ENCODE assay signal across 18 cellular contexts in the genomic region with DNA sequence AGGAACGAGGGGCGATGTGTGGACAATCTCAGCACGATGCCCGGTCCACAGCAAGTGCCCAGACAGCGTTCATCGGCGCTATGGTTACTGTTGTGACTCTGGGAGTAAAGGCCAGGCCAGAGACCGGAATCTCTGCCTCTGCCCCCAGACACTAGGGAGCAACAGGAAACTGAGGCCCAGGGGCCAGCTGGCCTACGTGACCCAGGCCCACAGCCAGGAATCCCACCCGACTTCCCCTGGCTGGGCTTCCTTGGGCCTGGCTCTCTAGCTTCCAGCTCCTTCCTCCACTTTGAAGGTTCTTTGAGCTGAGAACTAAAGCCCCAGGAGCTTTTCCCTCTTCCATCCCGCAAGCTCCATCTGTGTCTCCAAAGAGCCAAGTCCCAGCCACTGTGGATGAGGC. TPM values are rescaled to one million over a fixed set of nuclear protein-coding genes. Genes with fewer than 3 reads are reported as not detected.
A peak's percentile ranks its signal among the peaks of the same experiment; 100 is the strongest.
DNase-seq lines count a peak whose midpoint lies in the region; ATAC-seq, FAIRE-seq and TF ChIP-seq lines count a peak whose summit lies in the region.
"Had no signal": no experiment of that assay in that cellular context is flagged by ENCODE, and none has a peak within 500 bp of the region (broad histone marks: within the 10 kb centered on the region; RNA-seq: fewer than 3 reads in every experiment).

No MANE protein-coding gene starts in this region.

- ATAC-seq in right lobe of liver (no peak), HepG2 (no peak), GM21381 (IDR thresholded peaks at IDR 0.05; ENCODE audit: unreplicated experiment) (no peak)
- no peak for ATAC-seq in CD8-positive, alpha-beta T cell

- no peak for TF ChIP-seq POLR2A in right lobe of liver (IDR thresholded peaks at IDR 0.05)
- TF ChIP-seq POLR2A in HepG2 (IDR thresholded peaks at IDR 0.05; ENCODE audit: insufficient read depth in 1 of 2, low read depth in 2 of 2, low read length in 2 of 2), result no peak

- WGBS in right lobe of liver (ENCODE audit: insufficient coverage, low coverage, low lambda C conversion rate, missing lambda C conversion rate), result 58% methylated on average over 3 of the region's 11 CpGs
- 96% methylated on average over 10 of the region's 11 CpGs for WGBS in HepG2 (ENCODE audit: low lambda C conversion rate)

- no peaks in the 10 kb centered on the region for H4K20me1 ChIP-seq in HepG2 (ENCODE audit: insufficient read depth, low read length)

- no peak overlapping the region for H3K4me2 ChIP-seq in HepG2 (ENCODE audit: low read depth, low read length)

- intact Hi-C loops in right lobe of liver (cut with DNase I), result no loop called here
- intact Hi-C loops in HepG2 (cut with micrococcal nuclease; ENCODE audit: unreplicated experiment), result no loop called here
- intact Hi-C loops in activated T-helper 1 cell treated with anti-CD3 and anti-CD28 coated beads, Interleukin-12 subunit alpha, Interleukin-12 subunit beta, Interleukin-2, Interleukin-4 antibody, amounts not matched to agents 30 ng/mL and 10 ng/mL and 1 ng/mL, durations not matched to agents 14 hours and 24 hours and 36 hours (cut with micrococcal nuclease), result loop anchor here (10.0 kb wide), 1 partner anchor 1709 kb away; a partner anchor contains a TSS
- intact Hi-C loops in CD8-positive, alpha-beta T cell (cut with DNase I, micrococcal nuclease), result loop anchor here (10.0 kb wide), 4 partner anchors 399 to 959 kb away; a partner anchor contains a TSS

- H3K4me3 Mint-ChIP-seq in activated T-helper 1 cell treated with anti-CD3 and anti-CD28 coated beads, Interleukin-12 subunit alpha, Interleukin-12 subunit beta, Interleukin-2, Interleukin-4 antibody, amounts not matched to agents 30 ng/mL and 10 ng/mL and 1 ng/mL, durations not matched to agents 14 hours and 24 hours and 36 hours, result no peak overlapping the region
- H3K4me3 Mint-ChIP-seq in neural crest cell, result peak overlapping the region; percentile 75
- H3K4me3 Mint-ChIP-seq in CD8-positive, alpha-beta T cell, result no peak overlapping the region

- no peak overlapping the region for H2AFZ ChIP-seq in HepG2 (ENCODE audit: low read length)
- H2AFZ ChIP-seq: GM23248 had no signal

- H3K27ac ChIP-seq in right lobe of liver (no peak overlapping the region), HepG2 (ENCODE audit: extremely low read length, insufficient read depth, low read length) (no peak overlapping the region)
- H3K27ac ChIP-seq in CD8-positive, alpha-beta T cell (ENCODE audit: low read depth, low read length), result no peak overlapping the region
- H3K27ac ChIP-seq: GM23248, HL-60, SJCRH30 had no signal

- peak overlapping the region; percentile 43 for H3K27ac Mint-ChIP-seq in activated T-helper 1 cell treated with anti-CD3 and anti-CD28 coated beads, Interleukin-12 subunit alpha, Interleukin-12 subunit beta, Interleukin-2, Interleukin-4 antibody, amounts not matched to agents 30 ng/mL and 10 ng/mL and 1 ng/mL, durations not matched to agents 14 hours and 24 hours and 36 hours
- H3K27ac Mint-ChIP-seq in neural crest cell (ENCODE audit: unreplicated experiment), result no peak overlapping the region
- H3K27ac Mint-ChIP-seq in CD8-positive, alpha-beta T cell, result no peak overlapping the region
- H3K27ac Mint-ChIP-seq: CD4-positive, alpha-beta T cell had no signal

- CTCF ChIA-PET in HepG2 (lab: Yijun Ruan, JAX; ENCODE audit: low intra/inter-chr PET ratio, low total read pairs), result no interaction called here
- CTCF ChIA-PET in CD8-positive, alpha-beta T cell (lab: Charles Lee), result interaction anchor here (1.5 kb wide), 1 partner anchor 45 kb away, joined by 6 read pairs; no protein-coding TSS in a partner anchor

- no peak for TF ChIP-seq EP300 in HepG2 (IDR thresholded peaks at IDR 0.05; ENCODE audit: low read depth in 2 of 2, low read length in 2 of 2)
- TF ChIP-seq EP300 in HepG2 (CRISPR knock-in tag; IDR thresholded peaks at IDR 0.05; ENCODE audit: borderline replicate concordance), result no peak

- H3K27me3 Mint-ChIP-seq in activated T-helper 1 cell treated with anti-CD3 and anti-CD28 coated beads, Interleukin-12 subunit alpha, Interleukin-12 subunit beta, Interleukin-2, Interleukin-4 antibody, amounts not matched to agents 30 ng/mL and 10 ng/mL and 1 ng/mL, durations not matched to agents 14 hours and 24 hours and 36 hours (ENCODE audit: insufficient read depth), result no peaks in the 10 kb centered on the region
- no peaks in the 10 kb centered on the region for H3K27me3 Mint-ChIP-seq in neural crest cell (ENCODE audit: low read depth)
- H3K27me3 Mint-ChIP-seq in CD8-positive, alpha-beta T cell (ENCODE audit: low read depth), result no peaks in the 10 kb centered on the region
- H3K27me3 Mint-ChIP-seq: CD4-positive, alpha-beta T cell had no signal

- H3K79me2 ChIP-seq in HepG2 (ENCODE audit: insufficient read depth, low read length), result peaks cover 21% of the 10 kb centered on the region

- H3K4me1 Mint-ChIP-seq in activated T-helper 1 cell treated with anti-CD3 and anti-CD28 coated beads, Interleukin-12 subunit alpha, Interleukin-12 subunit beta, Interleukin-2, Interleukin-4 antibody, amounts not matched to agents 30 ng/mL and 10 ng/mL and 1 ng/mL, durations not matched to agents 14 hours and 24 hours and 36 hours (ENCODE audit: low read depth), result peaks cover 46% of the 10 kb centered on the region
- H3K4me1 Mint-ChIP-seq in neural crest cell, result peaks cover 43% of the 10 kb centered on the region
- peaks cover 10% of the 10 kb centered on the region for H3K4me1 Mint-ChIP-seq in CD8-positive, alpha-beta T cell (ENCODE audit: low read depth)

- no peaks in the 10 kb centered on the region for H3K9me3 ChIP-seq in right lobe of liver
- no peaks in the 10 kb centered on the region for H3K9me3 ChIP-seq in HepG2 (ENCODE audit: low read length)
- no peaks in the 10 kb centered on the region for H3K9me3 ChIP-seq in CD8-positive, alpha-beta T cell (ENCODE audit: low read length)
- H3K9me3 ChIP-seq: SJCRH30 had no signal

- H3K36me3 Mint-ChIP-seq in activated T-helper 1 cell treated with anti-CD3 and anti-CD28 coated beads, Interleukin-12 subunit alpha, Interleukin-12 subunit beta, Interleukin-2, Interleukin-4 antibody, amounts not matched to agents 30 ng/mL and 10 ng/mL and 1 ng/mL, durations not matched to agents 14 hours and 24 hours and 36 hours (ENCODE audit: low read depth), result peaks cover 37% of the 10 kb centered on the region
- peaks cover 4% of the 10 kb centered on the region for H3K36me3 Mint-ChIP-seq in neural crest cell (ENCODE audit: low read depth)
- peaks cover 12% of the 10 kb centered on the region for H3K36me3 Mint-ChIP-seq in CD8-positive, alpha-beta T cell

- FAIRE-seq in HepG2 (lab: Jason Lieb, UNC), result no peak

- H3K4me3 ChIP-seq in right lobe of liver, result no peak overlapping the region
- H3K4me3 ChIP-seq in HepG2 (replicated peaks in 1 of 3; ENCODE audit: insufficient read depth in 1 of 3, low read depth in 2 of 3, low read length in 3 of 3), result no peak overlapping the region
- H3K4me3 ChIP-seq in CD8-positive, alpha-beta T cell (ENCODE audit: low read depth, low read length), result no peak overlapping the region
- H3K4me3 ChIP-seq: GM23248, SJCRH30 had no signal

- TF ChIP-seq CTCF in right lobe of liver (IDR thresholded peaks at IDR 0.05), result no peak
- TF ChIP-seq CTCF in HepG2 (CRISPR knock-in tag; IDR thresholded peaks at IDR 0.05), result no peak
- no peak for TF ChIP-seq CTCF in neural crest cell (conservative IDR thresholded peaks at IDR 0.05)
- TF ChIP-seq CTCF in CD8-positive, alpha-beta T cell (IDR thresholded peaks at IDR 0.05), result no peak

- H3K9ac ChIP-seq in HepG2 (ENCODE audit: insufficient read depth, low read depth, low read length), result no peak overlapping the region
- H3K9ac ChIP-seq: GM23248 had no signal

- H3K27me3 ChIP-seq in right lobe of liver (peaks cover 0 to 8% of the 10 kb centered on the region in 2 donors), HepG2 (ENCODE audit: control insufficient read depth in 1 of 2, insufficient read depth in 2 of 2, low read length in 2 of 2) (no peaks in the 10 kb centered on the region)
- no peaks in the 10 kb centered on the region for H3K27me3 ChIP-seq in CD8-positive, alpha-beta T cell (ENCODE audit: insufficient read depth, low read length)
- H3K27me3 ChIP-seq: SJCRH30 had no signal

- TF ChIP-seq RAD21 in HepG2 (CRISPR knock-in tag; IDR thresholded peaks at IDR 0.05), result no peak

- H3K9me3 Mint-ChIP-seq in activated T-helper 1 cell treated with anti-CD3 and anti-CD28 coated beads, Interleukin-12 subunit alpha, Interleukin-12 subunit beta, Interleukin-2, Interleukin-4 antibody, amounts not matched to agents 30 ng/mL and 10 ng/mL and 1 ng/mL, durations not matched to agents 14 hours and 24 hours and 36 hours, result no peaks in the 10 kb centered on the region
- H3K9me3 Mint-ChIP-seq in neural crest cell, result no peaks in the 10 kb centered on the region
- no peaks in the 10 kb centered on the region for H3K9me3 Mint-ChIP-seq in CD8-positive, alpha-beta T cell
- H3K9me3 Mint-ChIP-seq: CD4-positive, alpha-beta T cell had no signal

- H3K36me3 ChIP-seq in right lobe of liver (no peaks in the 10 kb centered on the region), HepG2 (replicated peaks in 1 of 2; ENCODE audit: control insufficient read depth in 1 of 2, insufficient read depth in 2 of 2, low read length in 2 of 2) (peaks cover 7 to 40% of the 10 kb centered on the region in 2 experiments)
- H3K36me3 ChIP-seq in CD8-positive, alpha-beta T cell (ENCODE audit: insufficient read depth, low read length), result no peaks in the 10 kb centered on the region
- H3K36me3 ChIP-seq: SJCRH30 had no signal

- in situ Hi-C loops in HepG2 (cut with HindIII; ENCODE audit: extremely low pct_ligation_motif_present, low pct_unique_long_range_greater_than_20kb), result no loop called here

- peak in 2 of 3 donors; percentile 5 to 12 for DNase-seq in right lobe of liver
- no peak for DNase-seq in HepG2 (ENCODE audit: low spot score)
- no peak for DNase-seq in activated T-helper 1 cell treated with anti-CD3 and anti-CD28 coated beads, Interleukin-12 subunit alpha, Interleukin-12 subunit beta, Interleukin-2, Interleukin-4 antibody, amounts not matched to agents 30 ng/mL and 10 ng/mL and 1 ng/mL, durations not matched to agents 14 hours and 24 hours and 36 hours (ENCODE audit: low spot score)
- DNase-seq in neural crest cell (ENCODE audit: low read depth, low spot score), result no peak
- no peak for DNase-seq in activated CD4-positive, CD25-positive, alpha-beta regulatory T cell treated with anti-CD3 and anti-CD28 coated beads, Interleukin-2, amount 50 U/mL, for 72 hours
- no peak for DNase-seq in CD8-positive, alpha-beta T cell
- DNase-seq: AML-193; Calu3; CD4-positive, alpha-beta T cell; GM23248; HCEC 1CT; NCI-H1417 treated with DMSO at 0.1 percent for 48 hours; NCI-H1930; NCI-H69; OCI-M1; SJCRH30 had no signal

- POLR2A ChIA-PET in HepG2 (lab: Yijun Ruan, JAX), result no interaction called here
- POLR2A ChIA-PET in CD8-positive, alpha-beta T cell (lab: Charles Lee), result no interaction called here

- no TSS peak for BruUV-seq in HepG2 (replicated peaks; lab: Mats Ljungman, UMichigan)

- H3K4me1 ChIP-seq in right lobe of liver, result peaks cover 0 to 19% (median 6%) of the 10 kb centered on the region in 4 donors
- H3K4me1 ChIP-seq in HepG2 (ENCODE audit: insufficient read depth, low read length), result peaks cover 17% of the 10 kb centered on the region
- peaks cover 6% of the 10 kb centered on the region for H3K4me1 ChIP-seq in CD8-positive, alpha-beta T cell (ENCODE audit: insufficient read depth, low read length)
- H3K4me1 ChIP-seq: SJCRH30 had no signal

RNA-seq across cellular contexts. Expression of a gene that starts 4.6 kb away (rescaled TPM):
- total RNA-seq in right lobe of liver, result 1 to 10 TPM in 2 of 6 experiments, under 1 TPM in 4; 0.21 to 1.2 (median 0.56) TPM
- total RNA-seq in HepG2 (2016; rRNA removed; fragmentation: Illumina TruSeq; extraction: Trizol), result 7.7 and 17.4 TPM in 2 replicates
- 2.2 and 4.4 TPM in 2 replicates for total RNA-seq in HepG2 (2016; cell fraction: cytosol; rRNA removed; fragmentation: Illumina TruSeq; extraction: Trizol; ENCODE audit: low read depth)
- 8.1 and 18.8 TPM in 2 replicates for total RNA-seq in HepG2 (2016; cell fraction: insoluble cytoplasmic fraction; rRNA removed; fragmentation: Illumina TruSeq; extraction: Trizol)
- 7.6 and 8.8 TPM in 2 replicates for total RNA-seq in HepG2 (2016; cell fraction: membrane; rRNA removed; fragmentation: Illumina TruSeq; extraction: Trizol)
- 30.3 and 33.7 TPM in 2 replicates for total RNA-seq in HepG2 (2016; cell fraction: nucleus; rRNA removed; fragmentation: Illumina TruSeq; extraction: Trizol)
- 17.3 and 20.6 TPM in 2 replicates for polyA plus RNA-seq in HepG2 (2011; rRNA removed)
- polyA plus RNA-seq in HepG2 (2011; cell fraction: cytosol; rRNA removed), result 10.8 and 12.1 TPM in 2 replicates
- polyA plus RNA-seq in HepG2 (2011; cell fraction: nucleus; rRNA removed), result 64.4 and 71.0 TPM in 2 replicates
- polyA plus RNA-seq in HepG2 (2012), result 6.2 and 8.4 TPM in 2 replicates
- polyA plus RNA-seq in HepG2 (2016; cell fraction: cytosol; fragmentation: Illumina TruSeq; extraction: Trizol; ENCODE audit: low read depth), result 1.1 and 2.0 TPM in 2 replicates
- 7.4 and 8.7 TPM in 2 replicates for polyA plus RNA-seq in HepG2 (2016; cell fraction: insoluble cytoplasmic fraction; fragmentation: Illumina TruSeq; extraction: Trizol; ENCODE audit: low read depth)
- polyA plus RNA-seq in HepG2 (2016; cell fraction: membrane; fragmentation: Illumina TruSeq; extraction: Trizol; ENCODE audit: low read depth), result 3.9 and 4.9 TPM in 2 replicates
- 51.0 and 61.4 TPM in 2 replicates for polyA plus RNA-seq in HepG2 (2016; cell fraction: nucleus; fragmentation: Illumina TruSeq; extraction: Trizol; ENCODE audit: insufficient read depth, low read depth)
- polyA minus RNA-seq in HepG2 (2011; rRNA and poly(A)+ RNA removed; ENCODE audit: low replicate concordance), result 30.5 and 280 TPM in 2 replicates
- 8.3 and 9.2 TPM in 2 replicates for polyA minus RNA-seq in HepG2 (2011; cell fraction: cytosol; rRNA and poly(A)+ RNA removed)
- polyA minus RNA-seq in HepG2 (2011; cell fraction: nucleus; rRNA and poly(A)+ RNA removed), result 28.8 and 29.9 TPM in 2 replicates
- 78.8 and 87.4 TPM in 2 replicates for total RNA-seq in activated T-helper 1 cell treated with anti-CD3 and anti-CD28 coated beads, Interleukin-12 subunit alpha, Interleukin-12 subunit beta, Interleukin-2, Interleukin-4 antibody, amounts not matched to agents 30 ng/mL and 10 ng/mL and 1 ng/mL, durations not matched to agents 14 hours and 24 hours and 36 hours
- 49.7 and 59.5 TPM in 2 replicates for total RNA-seq in neural crest cell
- 1 to 10 TPM; 7.8 to 8.9 TPM for total RNA-seq in CD8-positive, alpha-beta T cell

Comparison
In these comparisons a context has a peak if more than half of its experiments do, and no peak if none do; other contexts are left out.
1. DNase-seq: peak in right lobe of liver (2 of 3); none in HepG2 (single experiment), activated T-helper 1 cell treated with anti-CD3 and anti-CD28 coated beads, Interleukin-12 subunit alpha, Interleukin-12 subunit beta, Interleukin-2, Interleukin-4 antibody, amounts not matched to agents 30 ng/mL and 10 ng/mL and 1 ng/mL, durations not matched to agents 14 hours and 24 hours and 36 hours (single experiment), neural crest cell (single experiment), activated CD4-positive, CD25-positive, alpha-beta regulatory T cell treated with anti-CD3 and anti-CD28 coated beads, Interleukin-2, amount 50 U/mL, for 72 hours (single experiment) and CD8-positive, alpha-beta T cell (0 of 7).
2. intact Hi-C loops: an anchor here in activated T-helper 1 cell treated with anti-CD3 and anti-CD28 coated beads, Interleukin-12 subunit alpha, Interleukin-12 subunit beta, Interleukin-2, Interleukin-4 antibody, amounts not matched to agents 30 ng/mL and 10 ng/mL and 1 ng/mL, durations not matched to agents 14 hours and 24 hours and 36 hours (10.0 kb wide) and CD8-positive, alpha-beta T cell (10.0 kb wide); none called in right lobe of liver and HepG2.